4 cellular contexts compared by ENCODE assay signal in genomic region chr2:107990718-107991117, GRCh38.
TF ChIP-seq lines count a peak whose summit lies in the region.

No MANE protein-coding gene starts in this region.

TF ChIP-seq in HepG2, 621 proteins besides CTCF, POLR2A, EP300 and RAD21:
- TF ChIP-seq CEBPB (IDR thresholded peaks at IDR 0.05; ENCODE audit: borderline replicate concordance, low read depth, low read length), result peak; percentile 16; the same call in 1 of the 2 replicates
- no peak for TF ChIP-seq NRL (CRISPR knock-in tag; IDR thresholded peaks at IDR 0.05; ENCODE audit: borderline replicate concordance)
- TF ChIP-seq HMGA1 (CRISPR knock-in tag; conservative IDR thresholded peaks at IDR 0.05), result no peak
- peak; percentile 56 for TF ChIP-seq ATF7 (IDR thresholded peaks at IDR 0.05)
- TF ChIP-seq ATF7 (CRISPR knock-in tag; IDR thresholded peaks at IDR 0.05), result no peak
- TF ChIP-seq AHDC1 (CRISPR knock-in tag; IDR thresholded peaks at IDR 0.05; ENCODE audit: borderline replicate concordance), result no peak
- TF ChIP-seq TOE1 (CRISPR knock-in tag; IDR thresholded peaks at IDR 0.05), result no peak

TF ChIP-seq in IMR-90, 13 proteins besides CTCF, POLR2A, EP300 and RAD21:
- TF ChIP-seq MAZ (IDR thresholded peaks at IDR 0.05; ENCODE audit: borderline replicate concordance, low read depth, low read length) (no peak), NFE2L2 (IDR thresholded peaks at IDR 0.05; ENCODE audit: low read depth, low read length) (no peak), CEBPB (IDR thresholded peaks at IDR 0.05; ENCODE audit: low read depth, low read length) (peak; percentile 55; the same call in 1 of the 2 replicates)

TF ChIP-seq in K562, 482 proteins besides CTCF, POLR2A, EP300 and RAD21:
- TF ChIP-seq BCLAF1 (IDR thresholded peaks at IDR 0.05; ENCODE audit: borderline replicate concordance in 1 of 2, control insufficient read depth in 1 of 2, low read depth in 2 of 2, low read length in 1 of 2) (no peak), ATF3 (IDR thresholded peaks at IDR 0.05) (peak; percentile 26; the same call in 1 of the 2 replicates), ATF3 (CRISPR knock-in tag; conservative IDR thresholded peaks at IDR 0.05) (no peak), CEBPG (CRISPR knock-in tag; IDR thresholded peaks at IDR 0.05) (no peak), CEBPG (tag; conservative IDR thresholded peaks at IDR 0.05 in 1 of 2, IDR thresholded peaks at IDR 0.05 in 1 of 2) (peak in 1 of 2 experiments; percentile 60; a peak in 1 of 4 replicates), PHTF2 (CRISPR knock-in tag; IDR thresholded peaks at IDR 0.05) (no peak)
TF ChIP-seq in K562: peak in this region for 2.

TF ChIP-seq in WTC11, 78 proteins besides CTCF, POLR2A, EP300 and RAD21:
- TF ChIP-seq OVOL2 (CRISPR knock-in tag; IDR thresholded peaks at IDR 0.05; ENCODE audit: borderline replicate concordance) (no peak), ZNF396 (CRISPR knock-in tag; IDR thresholded peaks at IDR 0.05; ENCODE audit: borderline replicate concordance) (no peak), ZNF232 (CRISPR knock-in tag; IDR thresholded peaks at IDR 0.05) (no peak), TEAD1 (CRISPR knock-in tag; IDR thresholded peaks at IDR 0.05) (no peak), ERG (CRISPR knock-in tag; IDR thresholded peaks at IDR 0.05) (no peak), NR3C1 (CRISPR knock-in tag; conservative IDR thresholded peaks at IDR 0.05; ENCODE audit: low read depth) (no peak), ATF1 (CRISPR knock-in tag; IDR thresholded peaks at IDR 0.05) (no peak), IRF1 (CRISPR knock-in tag; IDR thresholded peaks at IDR 0.05) (no peak), TEAD4 (CRISPR knock-in tag; IDR thresholded peaks at IDR 0.05) (no peak), ZSCAN18 (CRISPR knock-in tag; IDR thresholded peaks at IDR 0.05) (no peak), CREB1 (CRISPR knock-in tag; IDR thresholded peaks at IDR 0.05) (no peak), STAT6 (CRISPR knock-in tag; conservative IDR thresholded peaks at IDR 0.05; ENCODE audit: low read depth) (no peak), GRHL2 (CRISPR knock-in tag; IDR thresholded peaks at IDR 0.05; ENCODE audit: insufficient replicate concordance, severe bottlenecking) (no peak), TP53 (CRISPR knock-in tag; IDR thresholded peaks at IDR 0.05) (no peak), JAZF1 (CRISPR knock-in tag; IDR thresholded peaks at IDR 0.05) (no peak), ZNF219 (CRISPR knock-in tag; IDR thresholded peaks at IDR 0.05; ENCODE audit: borderline replicate concordance) (no peak), ELF4 (CRISPR knock-in tag; IDR thresholded peaks at IDR 0.05; ENCODE audit: low read depth) (no peak), MXD4 (CRISPR knock-in tag; IDR thresholded peaks at IDR 0.05; ENCODE audit: borderline replicate concordance) (no peak), ZNF425 (CRISPR knock-in tag; conservative IDR thresholded peaks at IDR 0.05) (no peak)
TF ChIP-seq in WTC11: peak in this region for 0.
